4 cellular contexts compared by ENCODE assay signal in genomic region chr1:89475269-89475668, GRCh38.
"Had no signal": no experiment of that assay in that cellular context is flagged by ENCODE, and none has a peak within 500 bp of the region (broad histone marks: within the 10 kb centered on the region; RNA-seq: fewer than 3 reads in every experiment).

No MANE protein-coding gene starts in this region.

- ATAC-seq: GM23338, HCT116 had no signal

- H3K4me1 ChIP-seq: HAP-1 had no signal

- H3K4me3 ChIP-seq: GM23248, GM23338, HAP-1 had no signal

- H3K36me3 ChIP-seq: HAP-1 had no signal

- H3K27ac ChIP-seq: GM23248 had no signal
